Comparison of ENCODE assay signal across 28 cellular contexts in genomic region chr2:60167089-60167488, GRCh38.
"Had no signal": no experiment of that assay in that cellular context is flagged by ENCODE, and none has a peak within 500 bp of the region (broad histone marks: within the 10 kb centered on the region; RNA-seq: fewer than 3 reads in every experiment).

No MANE protein-coding gene starts in this region.

- H3K9me3 ChIP-seq: adrenal gland, body of pancreas, colonic mucosa had no signal

- ATAC-seq: activated CD4-positive, alpha-beta T cell treated with anti-CD3 and anti-CD28 coated beads for 36 hours; activated CD8-positive, alpha-beta memory T cell treated with anti-CD3 and anti-CD28 coated beads, Interleukin-2, amount 10 ng/mL, durations not matched to agents 7 days and 5 days; activated CD8-positive, alpha-beta T cell treated with anti-CD3 and anti-CD28 coated beads, Interleukin-2, amount 10 ng/mL, durations not matched to agents 7 days and 5 days; activated naive CD8-positive, alpha-beta T cell treated with anti-CD3 and anti-CD28 coated beads, Interleukin-2, amount 50 U/mL, for 24 hours; body of pancreas; esophagus mucosa had no signal

- H3K4me3 ChIP-seq: adrenal gland, body of pancreas, colonic mucosa, dorsolateral prefrontal cortex had no signal

- FAIRE-seq: frontal cortex had no signal

- H3K27ac ChIP-seq: adrenal gland, body of pancreas, colonic mucosa, dorsolateral prefrontal cortex had no signal

- DNase-seq: activated CD4-positive, alpha-beta memory T cell treated with anti-CD3 and anti-CD28 coated beads for 36 hours; activated CD4-positive, alpha-beta T cell treated with anti-CD3 and anti-CD28 coated beads for 36 hours; activated CD4-positive, alpha-beta T cell treated with anti-CD3 and anti-CD28 coated beads, Interleukin-2, amount 10 ng/mL, durations not matched to agents 24 days and 14 days; activated CD4-positive, CD25-positive, alpha-beta regulatory T cell; activated CD4-positive, CD25-positive, alpha-beta regulatory T cell treated with anti-CD3 and anti-CD28 coated beads, Interleukin-2, amount 50 U/mL, for 72 hours; activated CD8-positive, alpha-beta memory T cell treated with anti-CD3 and anti-CD28 coated beads, Interleukin-2, amount 10 ng/mL, durations not matched to agents 7 days and 5 days; activated CD8-positive, alpha-beta memory T cell treated with anti-CD3 and anti-CD28 coated beads, Interleukin-2, amount 50 U/mL, for 4 hours; activated CD8-positive, alpha-beta T cell treated with anti-CD3 and anti-CD28 coated beads, Interleukin-2, amount 10 ng/mL, durations not matched to agents 7 days and 5 days; activated effector memory CD4-positive, alpha-beta T cell treated with anti-CD3 and anti-CD28 coated beads, Interleukin-2, amount 50 U/mL, for 16 hours; activated naive CD4-positive, alpha-beta T cell treated with anti-CD3 and anti-CD28 coated beads for 36 hours; activated naive CD8-positive, alpha-beta T cell treated with anti-CD3 and anti-CD28 coated beads for 36 hours; activated naive CD8-positive, alpha-beta T cell treated with anti-CD3 and anti-CD28 coated beads, Interleukin-2, amount 50 U/mL, for 24 hours; activated T-cell treated with anti-CD3 and anti-CD28 coated beads, Interleukin-2, amount 50 U/mL, for 1 hour; activated T-cell treated with anti-CD3 and anti-CD28 coated beads, Interleukin-2, amount 50 U/mL, for 48 hours; adrenal gland; amygdala; aorta; body of pancreas; central memory CD4-positive, alpha-beta T cell; cerebellar nuclear complex; colonic mucosa; dorsolateral prefrontal cortex; effector memory CD4-positive, alpha-beta T cell; endodermal cell; foreskin fibroblast; T-helper 2 cell had no signal

- H3K4me1 ChIP-seq: adrenal gland, body of pancreas, colonic mucosa had no signal

- H3K36me3 ChIP-seq: adrenal gland, colonic mucosa had no signal

- H3K27me3 ChIP-seq: adrenal gland, body of pancreas, colonic mucosa had no signal
